Comparison of ENCODE assay signal across 20 cellular contexts in genomic region chr16:47577029-47577428, GRCh38.
"Had no signal": no experiment of that assay in that cellular context is flagged by ENCODE, and none has a peak within 500 bp of the region (broad histone marks: within the 10 kb centered on the region; RNA-seq: fewer than 3 reads in every experiment).

No MANE protein-coding gene starts in this region.

- FAIRE-seq: kidney had no signal

- ATAC-seq: effector memory CD8-positive, alpha-beta T cell; gastrocnemius medialis; left lobe of liver; naive thymus-derived CD4-positive, alpha-beta T cell; sciatic nerve; stimulated activated effector memory CD8-positive, alpha-beta T cell treated with anti-CD3 and anti-CD28 coated beads, Interleukin-12 subunit alpha, Interleukin-12 subunit beta, amount 100 ng/mL, for 72 hours had no signal

- H3K36me3 Mint-ChIP-seq: stimulated activated effector memory CD8-positive, alpha-beta T cell treated with anti-CD3 and anti-CD28 coated beads, Interleukin-12 subunit alpha, Interleukin-12 subunit beta, amount 100 ng/mL, for 72 hours had no signal

- H3K4me1 Mint-ChIP-seq: nephron, neural progenitor cell had no signal

- H3K27ac Mint-ChIP-seq: naive thymus-derived CD4-positive, alpha-beta T cell; nephron; neural progenitor cell; progenitor cell of endocrine pancreas; stimulated activated effector memory CD8-positive, alpha-beta T cell treated with anti-CD3 and anti-CD28 coated beads, Interleukin-12 subunit alpha, Interleukin-12 subunit beta, amount 100 ng/mL, for 72 hours had no signal

- H3K4me3 Mint-ChIP-seq: effector memory CD8-positive, alpha-beta T cell; naive thymus-derived CD4-positive, alpha-beta T cell; nephron; neural progenitor cell; stimulated activated effector memory CD8-positive, alpha-beta T cell treated with anti-CD3 and anti-CD28 coated beads, Interleukin-12 subunit alpha, Interleukin-12 subunit beta, amount 100 ng/mL, for 72 hours had no signal

- H3K27me3 Mint-ChIP-seq: effector memory CD8-positive, alpha-beta T cell; naive thymus-derived CD4-positive, alpha-beta T cell; progenitor cell of endocrine pancreas had no signal

- DNase-seq: cortex of kidney; effector memory CD8-positive, alpha-beta T cell; gastrocnemius medialis; head of caudate nucleus; kidney; mesendoderm; midbrain; naive thymus-derived CD4-positive, alpha-beta T cell; stimulated activated CD4-positive, alpha-beta T cell treated with anti-CD3 and anti-CD28 coated beads, Interleukin-2, amount 100 ng/mL, for 24 hours; stimulated activated CD4-positive, alpha-beta T cell treated with anti-CD3 and anti-CD28 coated beads, Interleukin-4, amount 100 ng/mL, for 24 hours; stimulated activated naive CD4-positive, alpha-beta T cell treated with Interleukin-2 at 50 U/mL for 16 hours; stomach; thyroid gland; trophoblast cell had no signal

- H3K9me3 Mint-ChIP-seq: effector memory CD8-positive, alpha-beta T cell; nephron; stimulated activated effector memory CD8-positive, alpha-beta T cell treated with anti-CD3 and anti-CD28 coated beads, Interleukin-12 subunit alpha, Interleukin-12 subunit beta, amount 100 ng/mL, for 72 hours had no signal
